11 cellular contexts compared by ENCODE assay signal in the genomic region with DNA sequence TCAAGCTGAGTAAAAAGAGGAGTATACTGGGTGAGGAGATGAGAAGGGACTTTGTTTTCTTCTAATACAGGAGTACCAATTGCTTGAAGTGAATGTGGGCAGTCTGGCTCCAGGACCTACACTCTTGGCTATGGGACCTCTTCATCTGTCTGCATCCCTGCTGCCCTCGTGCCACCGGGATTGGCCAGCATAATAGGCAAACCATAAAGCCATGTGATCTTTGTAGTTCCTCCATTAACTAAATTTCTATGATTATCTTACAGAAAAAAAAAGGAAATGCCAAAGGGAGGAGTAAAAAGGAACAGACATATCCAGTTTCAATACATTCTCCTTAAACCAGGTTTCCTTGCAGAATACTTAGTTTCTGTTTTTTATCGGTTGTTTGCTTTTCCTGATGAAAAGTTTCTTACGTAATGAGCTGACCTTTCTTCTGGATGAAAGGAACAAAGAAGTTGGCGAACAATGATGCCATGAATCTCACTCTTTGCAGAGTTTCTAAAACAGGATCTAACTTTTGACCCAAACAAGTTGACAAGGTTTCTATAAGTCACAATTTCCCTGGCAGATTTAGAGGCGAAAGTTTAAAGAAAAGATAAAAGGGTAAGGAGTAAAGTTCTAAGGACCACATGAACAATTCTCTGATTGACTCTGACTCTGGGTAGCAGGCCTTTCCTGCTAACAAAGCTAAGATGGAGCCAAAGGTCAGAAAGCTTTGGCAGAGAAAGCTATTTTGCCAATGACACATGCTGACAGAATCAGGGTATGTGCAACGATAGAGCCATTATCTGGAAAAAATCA. TPM values are rescaled to one million over a fixed set of nuclear protein-coding genes. Genes with fewer than 3 reads are reported as not detected.
DNase-seq lines count a peak whose midpoint lies in the region; ATAC-seq and TF ChIP-seq lines count a peak whose summit lies in the region.
"Had no signal": no experiment of that assay in that cellular context is flagged by ENCODE, and none has a peak within 500 bp of the region (broad histone marks: within the 10 kb centered on the region; RNA-seq: fewer than 3 reads in every experiment).

No MANE protein-coding gene starts in this region.

- H3K9me3 Mint-ChIP-seq in naive thymus-derived CD8-positive, alpha-beta T cell, result no peaks in the 10 kb centered on the region

- H3K79me2 ChIP-seq in hepatocyte, result peaks cover 2% of the 10 kb centered on the region

- H3K27ac Mint-ChIP-seq in naive thymus-derived CD8-positive, alpha-beta T cell, result no peak overlapping the region

- intact Hi-C loops in stomach (cut with DNase I; ENCODE audit: low total_unique reads), result no loop called here

- no peaks in the 10 kb centered on the region for H4K20me1 ChIP-seq in hepatocyte (ENCODE audit: insufficient read depth, poor library complexity, severe bottlenecking)

- no peak for TF ChIP-seq EP300 in stomach (IDR thresholded peaks at IDR 0.05)

- ATAC-seq in GM18868 (IDR thresholded peaks at IDR 0.05; ENCODE audit: unreplicated experiment) (no peak), GM21528 (IDR thresholded peaks at IDR 0.05; ENCODE audit: low FRiP score, unreplicated experiment) (no peak)
- ATAC-seq in naive thymus-derived CD8-positive, alpha-beta T cell, result no peak

- no peak for TF ChIP-seq POLR2A in stomach (IDR thresholded peaks at IDR 0.05)

- H3K36me3 Mint-ChIP-seq in naive thymus-derived CD8-positive, alpha-beta T cell, result no peaks in the 10 kb centered on the region

- CTCF ChIA-PET in HEK293 (lab: Yijun Ruan, JAX), result interaction anchor here (1.4 kb wide), 1 partner anchor 197 kb away, joined by 3 read pairs; no protein-coding TSS in a partner anchor

- peaks cover 0 to 1% (median 0%) of the 10 kb centered on the region in 5 donors for H3K27me3 Mint-ChIP-seq in naive thymus-derived CD8-positive, alpha-beta T cell

- TF ChIP-seq CTCF in HEK293 (tag by site-specific recombination; IDR thresholded peaks at IDR 0.05) (no peak), hepatocyte (IDR thresholded peaks at IDR 0.05; ENCODE audit: poor library complexity) (no peak), stomach (IDR thresholded peaks at IDR 0.05) (no peak)

- H3K27me3 ChIP-seq in hepatocyte, result no peaks in the 10 kb centered on the region
- H3K27me3 ChIP-seq in stomach, result no peaks in the 10 kb centered on the region

- H3K4me2 ChIP-seq in hepatocyte, result no peak overlapping the region
- H3K4me2 ChIP-seq: KMS-11 had no signal

- H3K36me3 ChIP-seq in HEK293 (ENCODE audit: control insufficient read depth in 2 of 2, insufficient read depth in 1 of 2, low read length in 2 of 2) (peaks cover 13 to 41% of the 10 kb centered on the region in 2 experiments), hepatocyte (replicated peaks; ENCODE audit: insufficient read depth, low read depth) (no peaks in the 10 kb centered on the region), stomach (peaks cover 8 to 62% (median 49%) of the 10 kb centered on the region in 4 donors)

- POLR2A ChIA-PET in HEK293 (lab: Yijun Ruan, JAX), result no interaction called here
- POLR2A ChIA-PET in naive thymus-derived CD8-positive, alpha-beta T cell (lab: Charles Lee), result no interaction called here

- H3K4me3 Mint-ChIP-seq in naive thymus-derived CD8-positive, alpha-beta T cell, result no peak overlapping the region

- DNase-seq in amniotic stem cell (lab: John Stamatoyannopoulos, UW), result peak; percentile 69
- no peak for DNase-seq in hepatocyte (ENCODE audit: low spot score)
- no peak for DNase-seq in stomach
- DNase-seq in iPS-NIHi7 (ENCODE audit: extremely low spot score), result no peak
- no peak for DNase-seq in naive thymus-derived CD8-positive, alpha-beta T cell

- no peak overlapping the region for H2AFZ ChIP-seq in hepatocyte

- H3K4me3 ChIP-seq in HEK293 (ENCODE audit: low read depth, low read length) (no peak overlapping the region), hepatocyte (no peak overlapping the region), stomach (no peak overlapping the region)
- H3K4me3 ChIP-seq: HAP-1, lung had no signal

- no peaks in the 10 kb centered on the region for H3K9me2 ChIP-seq in hepatocyte (replicated peaks; ENCODE audit: insufficient read depth)

- H3K9me3 ChIP-seq in HEK293 (ENCODE audit: control insufficient read depth, insufficient read depth, low read depth, low read length), result no peaks in the 10 kb centered on the region
- no peaks in the 10 kb centered on the region for H3K9me3 ChIP-seq in hepatocyte (ENCODE audit: low read depth)
- no peaks in the 10 kb centered on the region for H3K9me3 ChIP-seq in stomach
- H3K9me3 ChIP-seq: HAP-1 had no signal

- 56% methylated on average over 7 of the region's 7 CpGs for WGBS in hepatocyte (ENCODE audit: low lambda C conversion rate, missing lambda C conversion rate)
- 29 to 56% (median 41%) methylated on average over 7 of the region's 7 CpGs for WGBS in stomach, 5 donors

- no peak overlapping the region for H3K27ac ChIP-seq in HEK293 (ENCODE audit: extremely low read depth, low read depth, low read length)
- H3K27ac ChIP-seq in hepatocyte, result peak overlapping the region; percentile 65
- H3K27ac ChIP-seq in stomach, result peak overlapping the region; percentile 13 to 81 (median 65)
- H3K27ac ChIP-seq: KMS-11 had no signal

- no peaks in the 10 kb centered on the region for H3K4me1 Mint-ChIP-seq in naive thymus-derived CD8-positive, alpha-beta T cell

- H3K4me1 ChIP-seq in HEK293 (ENCODE audit: control insufficient read depth, insufficient read depth, low read length) (peaks cover 2% of the 10 kb centered on the region; the same call in 1 of the 2 replicates), hepatocyte (ENCODE audit: insufficient read depth) (peaks cover 34% of the 10 kb centered on the region), stomach (peaks cover 23 to 61% (median 49%) of the 10 kb centered on the region in 4 donors)

TF ChIP-seq in HEK293, 187 proteins besides CTCF, POLR2A, EP300 and RAD21:
- no peak for TF ChIP-seq SCRT1 (tag by site-specific recombination; IDR thresholded peaks at IDR 0.05; ENCODE audit: borderline replicate concordance)
- TF ChIP-seq, protein P1, sequence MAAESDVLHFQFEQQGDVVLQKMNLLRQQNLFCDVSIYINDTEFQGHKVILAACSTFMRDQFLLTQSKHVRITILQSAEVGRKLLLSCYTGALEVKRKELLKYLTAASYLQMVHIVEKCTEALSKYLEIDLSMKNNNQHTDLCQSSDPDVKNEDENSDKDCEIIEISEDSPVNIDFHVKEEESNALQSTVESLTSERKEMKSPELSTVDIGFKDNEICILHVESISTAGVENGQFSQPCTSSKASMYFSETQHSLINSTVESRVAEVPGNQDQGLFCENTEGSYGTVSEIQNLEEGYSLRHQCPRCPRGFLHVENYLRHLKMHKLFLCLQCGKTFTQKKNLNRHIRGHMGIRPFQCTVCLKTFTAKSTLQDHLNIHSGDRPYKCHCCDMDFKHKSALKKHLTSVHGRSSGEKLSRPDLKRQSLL (tag by site-specific recombination; IDR thresholded peaks at IDR 0.05), result peak; percentile 31; the same call in 1 of the 2 replicates

RNA-seq across cellular contexts. Expression of gene LAMB1, which starts 54.1 kb away (rescaled TPM):
- total RNA-seq in hepatocyte (323 and 355 TPM in 2 replicates), stomach (100 to 1,000 TPM in 4 of 5 donors, 10 to 100 TPM in 1; 85.7 to 399 (median 165) TPM)
- polyA plus RNA-seq in hepatocyte (284 and 329 TPM in 2 replicates), stomach (10 to 100 TPM; 50.0 to 76.5 (median 68.7) TPM)
- total RNA-seq in naive thymus-derived CD8-positive, alpha-beta T cell, result 1 to 10 TPM in 1 of 2 experiments, under 1 TPM in 1; 0.13 to 1.5 TPM
- under 1 TPM in 2 of 3 donors, not detected in 1; 0.37 to 0.77 TPM for polyA plus RNA-seq in naive thymus-derived CD8-positive, alpha-beta T cell

RNA-seq across cellular contexts. Expression of gene DLD, which starts 57.9 kb away (rescaled TPM):
- total RNA-seq in hepatocyte (125 and 129 TPM in 2 replicates), stomach (100 to 1,000 TPM in 4 of 5 donors, 10 to 100 TPM in 1; 35.6 to 173 (median 133) TPM)
- polyA plus RNA-seq in hepatocyte (84.9 and 96.0 TPM in 2 replicates), stomach (10 to 100 TPM; 24.6 to 74.2 (median 43.6) TPM)
- total RNA-seq in naive thymus-derived CD8-positive, alpha-beta T cell, result 10 to 100 TPM; 50.3 to 56.0 TPM
- polyA plus RNA-seq in naive thymus-derived CD8-positive, alpha-beta T cell, result 10 to 100 TPM; 70.1 to 72.1 (median 71.4) TPM

Comparison
In these comparisons a context has a peak if more than half of its experiments do, and no peak if none do; other contexts are left out.
1. RNA of gene LAMB1, which starts 54.1 kb away (total RNA-seq): 323 to 355 TPM in hepatocyte and 85.7 to 399 TPM in stomach; 0.13 to 1.5 TPM in naive thymus-derived CD8-positive, alpha-beta T cell; every median in the first group is over 10 times any median in the second.